8 cellular contexts compared by ENCODE assay signal in genomic region chr9:126626117-126627022, GRCh38. TPM values are rescaled to one million over a fixed set of nuclear protein-coding genes. Genes with fewer than 3 reads are reported as not detected.
DNase-seq lines count a peak whose midpoint lies in the region; ATAC-seq lines count a peak whose summit lies in the region.
"Had no signal": no experiment of that assay in that cellular context is flagged by ENCODE, and none has a peak within 500 bp of the region (broad histone marks: within the 10 kb centered on the region; RNA-seq: fewer than 3 reads in every experiment).

No MANE protein-coding gene starts in this region.

- H3K27me3 Mint-ChIP-seq in activated CD4-positive, alpha-beta memory T cell treated with anti-CD3 and anti-CD28 coated beads, Interleukin-2, amount 10 ng/mL, durations not matched to agents 7 days and 5 days = peaks cover 82% of the 10 kb centered on the region

- H3K9me3 ChIP-seq in iPS-20b (ENCODE audit: insufficient read depth, low read depth, low read length) = no peaks in the 10 kb centered on the region

- DNase-seq in H7 = peak; percentile 85
- no peak for DNase-seq in activated CD4-positive, alpha-beta memory T cell treated with anti-CD3 and anti-CD28 coated beads, Interleukin-2, amount 10 ng/mL, durations not matched to agents 7 days and 5 days
- no peak for DNase-seq in activated CD8-positive, alpha-beta memory T cell treated with anti-CD3 and anti-CD28 coated beads, Interleukin-2, amount 50 U/mL, for 48 hours
- no peak for DNase-seq in NCI-H2171 (lab: John Stamatoyannopoulos, UW)
- DNase-seq: stimulated activated CD4-positive, alpha-beta T cell treated with anti-CD3 and anti-CD28 coated beads, Interleukin-4, amount 100 ng/mL, for 4 hours had no signal

- H3K27me3 ChIP-seq in H7 (ENCODE audit: control insufficient read depth, insufficient read depth, low read length) (peaks cover 95% of the 10 kb centered on the region), iPS-20b (ENCODE audit: insufficient read depth, low read length) (peaks cover 100% of the 10 kb centered on the region)

- H3K36me3 ChIP-seq in H7 (replicated peaks; ENCODE audit: control insufficient read depth, insufficient read depth, low read length) (no peaks in the 10 kb centered on the region), iPS-20b (ENCODE audit: insufficient read depth, low read depth, low read length) (no peaks in the 10 kb centered on the region)

- peaks cover 3% of the 10 kb centered on the region for H3K36me3 Mint-ChIP-seq in activated CD4-positive, alpha-beta memory T cell treated with anti-CD3 and anti-CD28 coated beads, Interleukin-2, amount 10 ng/mL, durations not matched to agents 7 days and 5 days (ENCODE audit: low read depth)

- ATAC-seq in GM18517 (IDR thresholded peaks at IDR 0.05; ENCODE audit: unreplicated experiment) = no peak

- no peak overlapping the region for H3K9ac ChIP-seq in iPS-20b (ENCODE audit: low read depth, low read length)

- no peaks in the 10 kb centered on the region for H3K9me3 Mint-ChIP-seq in activated CD4-positive, alpha-beta memory T cell treated with anti-CD3 and anti-CD28 coated beads, Interleukin-2, amount 10 ng/mL, durations not matched to agents 7 days and 5 days

- CTCF ChIA-PET in activated CD4-positive, alpha-beta memory T cell treated with anti-CD3 and anti-CD28 coated beads, Interleukin-2, amount 10 ng/mL, durations not matched to agents 7 days and 5 days (lab: Charles Lee) = no interaction called here

- H3K4me3 ChIP-seq in H7 (ENCODE audit: insufficient read depth, low read depth, low read length) = peak overlapping the region; percentile 22
- peak overlapping the region; percentile 52 for H3K4me3 ChIP-seq in iPS-20b (ENCODE audit: low read length)
- H3K4me3 ChIP-seq in skin epidermis = peak overlapping the region in 5 of 7 experiments; percentile 15 to 28 (median 21)

- H3K4me3 Mint-ChIP-seq in activated CD4-positive, alpha-beta memory T cell treated with anti-CD3 and anti-CD28 coated beads, Interleukin-2, amount 10 ng/mL, durations not matched to agents 7 days and 5 days = peak overlapping the region; percentile 59

- POLR2A ChIA-PET in activated CD4-positive, alpha-beta memory T cell treated with anti-CD3 and anti-CD28 coated beads, Interleukin-2, amount 10 ng/mL, durations not matched to agents 7 days and 5 days (lab: Charles Lee) = no interaction called here

- H3K4me1 Mint-ChIP-seq in activated CD4-positive, alpha-beta memory T cell treated with anti-CD3 and anti-CD28 coated beads, Interleukin-2, amount 10 ng/mL, durations not matched to agents 7 days and 5 days = peaks cover 12% of the 10 kb centered on the region

- peaks cover 9% of the 10 kb centered on the region; the same call in 1 of the 2 replicates for H3K4me1 ChIP-seq in iPS-20b (ENCODE audit: insufficient read depth, low read length)

- H3K27ac ChIP-seq in iPS-20b (ENCODE audit: low read length) (no peak overlapping the region), skin epidermis (no peak overlapping the region)

- no peak overlapping the region for H3K27ac Mint-ChIP-seq in activated CD4-positive, alpha-beta memory T cell treated with anti-CD3 and anti-CD28 coated beads, Interleukin-2, amount 10 ng/mL, durations not matched to agents 7 days and 5 days

RNA-seq across cellular contexts. Expression of gene LMX1B, which starts 12.6 kb away (rescaled TPM):
- total RNA-seq in H7 (2014; rRNA removed; shearing (Covaris generic)) = 8.7 and 16.7 TPM in 2 replicates
- total RNA-seq in activated CD4-positive, alpha-beta memory T cell treated with anti-CD3 and anti-CD28 coated beads, Interleukin-2, amount 10 ng/mL, durations not matched to agents 7 days and 5 days = not detected
